8 cellular contexts compared by ENCODE assay signal in genomic region chr10:42878821-42879195, GRCh38.
"Had no signal": no experiment of that assay in that cellular context is flagged by ENCODE, and none has a peak within 500 bp of the region (broad histone marks: within the 10 kb centered on the region; RNA-seq: fewer than 3 reads in every experiment).

No MANE protein-coding gene starts in this region.

- DNase-seq: GDM1, GF-D8 had no signal

- H3K4me3 ChIP-seq: GM12878 had no signal

- FAIRE-seq: G401.6, GM12878, GM12891, GM12892, GM18507, GM19239 had no signal
